26 cellular contexts compared by ENCODE assay signal in the genomic region with DNA sequence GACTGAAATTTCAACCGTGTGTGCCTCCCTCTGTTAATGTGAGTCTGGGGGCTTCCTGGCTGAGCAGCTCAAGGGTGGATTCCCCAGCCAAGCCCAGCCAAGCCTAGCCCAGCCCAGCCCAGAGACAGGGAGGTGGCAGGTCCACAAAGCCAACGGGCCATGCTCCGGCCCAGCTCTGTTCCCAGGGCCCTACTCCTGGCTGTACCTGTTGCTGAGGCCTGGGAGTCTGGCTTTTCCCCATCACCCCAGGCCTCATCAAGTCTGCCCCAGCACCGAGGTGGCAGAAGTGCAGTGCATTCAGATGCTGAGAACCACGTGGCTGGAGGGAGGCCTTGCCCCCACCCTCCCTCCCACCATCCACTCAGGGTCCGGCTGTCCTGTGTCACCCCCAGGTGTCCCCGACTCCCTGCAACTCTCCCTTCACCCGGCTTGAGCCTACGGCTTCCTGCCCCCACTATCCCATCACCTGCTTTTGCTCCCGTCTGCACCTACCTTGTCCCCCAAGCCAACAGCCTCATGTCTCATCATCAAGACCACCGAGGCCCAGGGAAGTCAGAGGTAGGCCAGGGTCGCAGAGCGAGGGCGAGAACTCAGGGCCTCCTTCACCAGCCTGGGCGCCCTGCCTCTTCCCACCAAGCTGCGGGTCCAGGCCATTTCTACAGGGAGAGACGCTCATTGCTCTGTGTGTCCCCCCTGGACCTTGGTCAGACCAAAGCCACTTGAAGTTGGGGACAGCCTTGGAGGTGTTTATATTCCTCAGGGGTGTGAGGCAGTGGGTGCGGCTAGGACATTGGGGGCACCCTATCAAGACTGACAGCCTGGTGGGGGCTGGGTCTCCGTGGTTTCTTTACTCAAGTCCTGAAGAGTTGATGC.
"Had no signal": no experiment of that assay in that cellular context is flagged by ENCODE, and none has a peak within 500 bp of the region (broad histone marks: within the 10 kb centered on the region; RNA-seq: fewer than 3 reads in every experiment).

No MANE protein-coding gene starts in this region.

- DNase-seq: cerebellar nuclear complex; effector CD8-positive, alpha-beta T cell; endodermal cell; gastrocnemius medialis; heart left ventricle; left cardiac atrium; left lung; mammary epithelial cell; mesendoderm; midbrain; naive thymus-derived CD4-positive, alpha-beta T cell; nucleus accumbens; retina; small intestine; stimulated activated CD4-positive, alpha-beta T cell treated with anti-CD3 and anti-CD28 coated beads, Interleukin-15, amount 100 ng/mL, for 24 hours; stimulated activated CD4-positive, alpha-beta T cell treated with anti-CD3 and anti-CD28 coated beads, Interleukin-2, amount 100 ng/mL, for 48 hours; stimulated activated naive CD4-positive, alpha-beta T cell; stimulated activated naive CD8-positive, alpha-beta T cell treated with anti-CD3 and anti-CD28 coated beads, Interleukin-15, amount 100 ng/mL, for 72 hours; thyroid gland; trophoblast cell had no signal

- H3K36me3 Mint-ChIP-seq: naive thymus-derived CD4-positive, alpha-beta T cell; neural progenitor cell had no signal

- H3K27ac ChIP-seq: epithelial cell of prostate, gastrocnemius medialis, heart left ventricle, hepatocyte, left lung, neural progenitor cell, right lobe of liver, thyroid gland had no signal

- H3K4me3 Mint-ChIP-seq: endodermal cell; naive thymus-derived CD4-positive, alpha-beta T cell; nephron; neural progenitor cell; stimulated activated naive CD8-positive, alpha-beta T cell treated with anti-CD3 and anti-CD28 coated beads, Interleukin-15, amount 100 ng/mL, for 72 hours had no signal

- H3K36me3 ChIP-seq: gastrocnemius medialis, heart left ventricle, left lung, neural progenitor cell, right lobe of liver, thyroid gland had no signal

- H3K27me3 ChIP-seq: heart left ventricle, hepatocyte, neural progenitor cell, right lobe of liver, thyroid gland had no signal

- H3K27ac Mint-ChIP-seq: endodermal cell; naive thymus-derived CD4-positive, alpha-beta T cell; nephron; neural progenitor cell; stimulated activated naive CD8-positive, alpha-beta T cell treated with anti-CD3 and anti-CD28 coated beads, Interleukin-15, amount 100 ng/mL, for 72 hours had no signal

- H3K4me3 ChIP-seq: gastrocnemius medialis, heart left ventricle, hepatocyte, left lung, neural progenitor cell, right lobe of liver, thyroid gland had no signal

- H3K9ac ChIP-seq: neural progenitor cell had no signal

- H3K4me2 ChIP-seq: hepatocyte, neural progenitor cell had no signal

- H3K4me1 ChIP-seq: gastrocnemius medialis, neural progenitor cell, right lobe of liver had no signal

- H2AFZ ChIP-seq: hepatocyte, neural progenitor cell had no signal

- H3K4me1 Mint-ChIP-seq: endodermal cell; nephron; stimulated activated naive CD8-positive, alpha-beta T cell treated with anti-CD3 and anti-CD28 coated beads, Interleukin-15, amount 100 ng/mL, for 72 hours had no signal

- H3K9me3 ChIP-seq: gastrocnemius medialis, heart left ventricle, left lung, right lobe of liver, thyroid gland had no signal

- ATAC-seq: esophagus mucosa; gastrocnemius medialis; heart left ventricle; left lung; naive thymus-derived CD4-positive, alpha-beta T cell; right lobe of liver; stimulated activated naive CD8-positive, alpha-beta T cell treated with anti-CD3 and anti-CD28 coated beads, Interleukin-15, amount 100 ng/mL, for 72 hours had no signal

- H3K9me3 Mint-ChIP-seq: endodermal cell; nephron; neural progenitor cell; stimulated activated naive CD8-positive, alpha-beta T cell treated with anti-CD3 and anti-CD28 coated beads, Interleukin-15, amount 100 ng/mL, for 72 hours had no signal
